In the genomic region with DNA sequence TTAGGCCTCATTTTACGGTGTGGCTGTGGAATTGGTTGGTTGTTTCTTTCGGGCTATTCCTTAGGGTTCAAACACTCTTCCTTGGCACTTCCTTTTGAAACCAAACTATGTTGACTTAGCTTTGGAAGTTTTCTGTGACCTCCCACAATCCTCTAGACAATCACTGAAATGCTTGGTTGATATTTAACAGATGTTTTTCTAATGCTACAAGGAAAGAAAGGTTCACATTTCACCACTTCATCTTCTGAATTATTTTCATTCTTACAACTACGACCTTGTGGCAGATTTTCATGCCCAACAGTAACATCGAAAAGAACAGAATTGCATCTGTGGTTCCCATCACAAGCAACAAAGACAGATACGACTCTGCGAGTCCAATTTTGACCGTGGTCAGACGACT, we compare ENCODE assay signal across 16 cellular contexts. TPM values are rescaled to one million over a fixed set of nuclear protein-coding genes. Genes with fewer than 3 reads are reported as not detected.
A peak's percentile ranks its signal among the peaks of the same experiment; 100 is the strongest.
DNase-seq lines count a peak whose midpoint lies in the region; ATAC-seq, FAIRE-seq and TF ChIP-seq lines count a peak whose summit lies in the region.
"Had no signal": no experiment of that assay in that cellular context is flagged by ENCODE, and none has a peak within 500 bp of the region (broad histone marks: within the 10 kb centered on the region; RNA-seq: fewer than 3 reads in every experiment).

No MANE protein-coding gene starts in this region.

- H3K27me3 ChIP-seq in colonic mucosa: no peaks in the 10 kb centered on the region
- H3K27me3 ChIP-seq in HepG2 (ENCODE audit: control insufficient read depth in 1 of 2, insufficient read depth in 2 of 2, low read length in 2 of 2): no peaks in the 10 kb centered on the region
- H3K27me3 ChIP-seq in MM.1S (replicated peaks; ENCODE audit: insufficient read depth, low read length): no peaks in the 10 kb centered on the region

- no peaks in the 10 kb centered on the region for H3K27me3 Mint-ChIP-seq in progenitor cell of endocrine pancreas
- H3K27me3 Mint-ChIP-seq: CD4-positive, CD25-positive, alpha-beta regulatory T cell; effector memory CD8-positive, alpha-beta T cell had no signal

- H3K4me3 ChIP-seq in colonic mucosa: no peak overlapping the region
- no peak overlapping the region; a peak in 1 of 6 replicates for H3K4me3 ChIP-seq in HepG2 (replicated peaks in 1 of 3; ENCODE audit: insufficient read depth in 1 of 3, low read depth in 2 of 3, low read length in 3 of 3)
- no peak overlapping the region for H3K4me3 ChIP-seq in MM.1S (ENCODE audit: low read length)

- no peak for TF ChIP-seq CTCF in colonic mucosa (IDR thresholded peaks at IDR 0.05)
- no peak for TF ChIP-seq CTCF in HepG2 (CRISPR knock-in tag; IDR thresholded peaks at IDR 0.05)
- no peak for TF ChIP-seq CTCF in progenitor cell of endocrine pancreas (IDR thresholded peaks at IDR 0.05; ENCODE audit: unreplicated experiment)
- no peak for TF ChIP-seq CTCF in MM.1S (IDR thresholded peaks at IDR 0.05; ENCODE audit: low read length)

- in situ Hi-C loops in Caki2 (cut with HindIII; ENCODE audit: low pct_unique_long_range_greater_than_20kb, low sequenced_read_pairs): no loop called here
- in situ Hi-C loops in HepG2 (cut with HindIII; ENCODE audit: extremely low pct_ligation_motif_present, low pct_unique_long_range_greater_than_20kb): no loop called here

- no peaks in the 10 kb centered on the region for H3K79me2 ChIP-seq in HepG2 (ENCODE audit: insufficient read depth, low read length)
- H3K79me2 ChIP-seq in MM.1S (ENCODE audit: low read length): no peaks in the 10 kb centered on the region

- 0 out of 2 replicates have a peak, but pooled peaks cover 3% of the 10 kb centered on the region for H3F3A ChIP-seq in MM.1S (ENCODE audit: insufficient read depth, low read length)

- DNase-seq in Caki2 (ENCODE audit: low read depth) (peak; percentile 65), colonic mucosa (peak; percentile 34), HepG2 (ENCODE audit: low spot score) (no peak), progenitor cell of endocrine pancreas (ENCODE audit: low spot score, unreplicated experiment) (no peak), MM.1S (no peak), substantia nigra (lab: John Stamatoyannopoulos, UW) (no peak), GM19238 (ENCODE audit: insufficient read length, low spot score) (no peak), SW480 (ENCODE audit: low spot score) (no peak)
- DNase-seq: amygdala; CD4-positive, CD25-positive, alpha-beta regulatory T cell; central memory CD4-positive, alpha-beta T cell; effector memory CD8-positive, alpha-beta T cell; hippocampal formation; islet precursor cell; NCI-H748 treated with DMSO at 0.1 percent for 48 hours; T-helper 9 cell had no signal

- no peak for TF ChIP-seq POLR2A in HepG2 (IDR thresholded peaks at IDR 0.05; ENCODE audit: insufficient read depth in 1 of 2, low read depth in 2 of 2, low read length in 2 of 2)

- BruUV-seq in HepG2 (replicated peaks; lab: Mats Ljungman, UMichigan): no TSS peak

- H3K27ac Mint-ChIP-seq in progenitor cell of endocrine pancreas: peak overlapping the region; percentile 71
- H3K27ac Mint-ChIP-seq: CD4-positive, CD25-positive, alpha-beta regulatory T cell; effector memory CD8-positive, alpha-beta T cell had no signal

- CTCF ChIA-PET in HepG2 (lab: Yijun Ruan, JAX; ENCODE audit: low intra/inter-chr PET ratio, low total read pairs): no interaction called here

- H3K9me3 ChIP-seq in colonic mucosa (no peaks in the 10 kb centered on the region), HepG2 (ENCODE audit: low read length) (no peaks in the 10 kb centered on the region), MM.1S (replicated peaks; ENCODE audit: insufficient read depth, low read length) (no peaks in the 10 kb centered on the region)

- no peaks in the 10 kb centered on the region for H3K9me2 ChIP-seq in MM.1S (replicated peaks; ENCODE audit: insufficient read depth, low read length)

- POLR2A ChIA-PET in HepG2 (lab: Yijun Ruan, JAX): interaction anchor here (1.4 to 6.1 kb wide), 3 partner anchors 10 to 16 kb away, joined by 3 to 40 read pairs (median 6); a partner anchor contains a TSS

- TF ChIP-seq EP300 in HepG2 (IDR thresholded peaks at IDR 0.05; ENCODE audit: low read depth in 2 of 2, low read length in 2 of 2) (no peak), HepG2 (CRISPR knock-in tag; IDR thresholded peaks at IDR 0.05; ENCODE audit: borderline replicate concordance) (no peak)

- H3K9ac ChIP-seq in colonic mucosa (ENCODE audit: low read depth in 2 of 2, low read length in 2 of 2) (peak overlapping the region in 1 of 2 donors; percentile 63), HepG2 (ENCODE audit: insufficient read depth, low read depth, low read length) (no peak overlapping the region), MM.1S (ENCODE audit: low read length) (no peak overlapping the region)

- intact Hi-C loops in colonic mucosa (cut with DNase I) (no loop called here), HepG2 (cut with micrococcal nuclease; ENCODE audit: unreplicated experiment) (no loop called here)

- FAIRE-seq in HepG2 (lab: Jason Lieb, UNC): peak; percentile 36

- WGBS in HepG2 (ENCODE audit: low lambda C conversion rate): 81% methylated on average over 8 of the region's 8 CpGs

- no peak for ATAC-seq in HepG2
- ATAC-seq: effector memory CD8-positive, alpha-beta T cell had no signal

- H4K20me1 ChIP-seq in HepG2 (ENCODE audit: insufficient read depth, low read length) (no peaks in the 10 kb centered on the region), MM.1S (ENCODE audit: insufficient read depth, low read length) (no peaks in the 10 kb centered on the region)

- H3K4me1 Mint-ChIP-seq in progenitor cell of endocrine pancreas (ENCODE audit: low read depth): peaks cover 29% of the 10 kb centered on the region

- 0 out of 2 replicates have a peak overlapping the region, but pooled peaks have one; percentile 60 for H3K4me2 ChIP-seq in HepG2 (ENCODE audit: low read depth, low read length)
- no peak overlapping the region for H3K4me2 ChIP-seq in MM.1S (ENCODE audit: low read depth, low read length)

- peaks cover 17% of the 10 kb centered on the region for H3K36me3 Mint-ChIP-seq in progenitor cell of endocrine pancreas (ENCODE audit: insufficient read depth)

- no peak for TF ChIP-seq RAD21 in HepG2 (CRISPR knock-in tag; IDR thresholded peaks at IDR 0.05)

- H3K4me1 ChIP-seq in colonic mucosa: peaks cover 45% of the 10 kb centered on the region
- peaks cover 85% of the 10 kb centered on the region for H3K4me1 ChIP-seq in HepG2 (ENCODE audit: insufficient read depth, low read length)
- 0 out of 2 replicates have a peak, but pooled peaks cover 4% of the 10 kb centered on the region for H3K4me1 ChIP-seq in MM.1S (ENCODE audit: low read length)

- no peaks in the 10 kb centered on the region for H3K9me3 Mint-ChIP-seq in progenitor cell of endocrine pancreas (ENCODE audit: low read depth)
- H3K9me3 Mint-ChIP-seq: effector memory CD8-positive, alpha-beta T cell had no signal

- no peak overlapping the region for H2AFZ ChIP-seq in HepG2 (ENCODE audit: low read length)
- H2AFZ ChIP-seq in MM.1S (ENCODE audit: low read length): no peak overlapping the region

- no peak overlapping the region for H3K4me3 Mint-ChIP-seq in progenitor cell of endocrine pancreas (ENCODE audit: low read depth)
- H3K4me3 Mint-ChIP-seq: CD4-positive, CD25-positive, alpha-beta regulatory T cell; effector memory CD8-positive, alpha-beta T cell had no signal

- H3K36me3 ChIP-seq in colonic mucosa: peaks cover 12% of the 10 kb centered on the region
- H3K36me3 ChIP-seq in HepG2 (replicated peaks in 1 of 2; ENCODE audit: control insufficient read depth in 1 of 2, insufficient read depth in 2 of 2, low read length in 2 of 2): peaks cover 7 to 21% of the 10 kb centered on the region in 2 experiments; a peak in 4 of 5 replicates
- H3K36me3 ChIP-seq in MM.1S (replicated peaks; ENCODE audit: insufficient read depth, low read length): no peaks in the 10 kb centered on the region

- H3K27ac ChIP-seq in colonic mucosa: peak overlapping the region; percentile 85
- peak overlapping the region; percentile 65 for H3K27ac ChIP-seq in HepG2 (ENCODE audit: extremely low read length, insufficient read depth, low read length)
- H3K27ac ChIP-seq in MM.1S (ENCODE audit: low read length): no peak overlapping the region
- no peak overlapping the region for H3K27ac ChIP-seq in substantia nigra (ENCODE audit: low read depth, low read length, poor library complexity, severe bottlenecking)

TF ChIP-seq in HepG2, 621 proteins besides CTCF, POLR2A, EP300 and RAD21 (continues in another document):
- TF ChIP-seq REPIN1 (CRISPR knock-in tag; IDR thresholded peaks at IDR 0.05; ENCODE audit: borderline replicate concordance, low read depth): no peak
- 0 out of 2 replicates have a peak, but pooled peaks have one; percentile 43 for TF ChIP-seq ZKSCAN8 (CRISPR knock-in tag; IDR thresholded peaks at IDR 0.05; ENCODE audit: borderline replicate concordance)
- no peak for TF ChIP-seq MIXL1 (CRISPR knock-in tag; IDR thresholded peaks at IDR 0.05)

RNA-seq across cellular contexts. Expression of a gene that starts 16.8 kb away (rescaled TPM):
- total RNA-seq in Caki2 (2014; rRNA removed; shearing (Covaris generic); ENCODE audit: low replicate concordance): 59.8 and 392 TPM in 2 replicates
- total RNA-seq in colonic mucosa (10 to 100 TPM; 70.4 to 76.7 TPM), HepG2 (2016; rRNA removed; fragmentation: Illumina TruSeq; extraction: Trizol) (25.4 and 28.4 TPM in 2 replicates), progenitor cell of endocrine pancreas (41.3 and 44.7 TPM in 2 replicates)
- total RNA-seq in HepG2 (2016; cell fraction: cytosol; rRNA removed; fragmentation: Illumina TruSeq; extraction: Trizol; ENCODE audit: low read depth): 7.2 and 8.3 TPM in 2 replicates
- 24.7 and 27.3 TPM in 2 replicates for total RNA-seq in HepG2 (2016; cell fraction: insoluble cytoplasmic fraction; rRNA removed; fragmentation: Illumina TruSeq; extraction: Trizol)
- total RNA-seq in HepG2 (2016; cell fraction: membrane; rRNA removed; fragmentation: Illumina TruSeq; extraction: Trizol): 22.4 and 23.1 TPM in 2 replicates
- total RNA-seq in HepG2 (2016; cell fraction: nucleus; rRNA removed; fragmentation: Illumina TruSeq; extraction: Trizol): 28.4 and 31.7 TPM in 2 replicates
- polyA plus RNA-seq in HepG2 (2011; rRNA removed): 35.5 and 36.0 TPM in 2 replicates
- polyA plus RNA-seq in HepG2 (2011; cell fraction: cytosol; rRNA removed): 18.2 and 22.4 TPM in 2 replicates
- polyA plus RNA-seq in HepG2 (2011; cell fraction: nucleus; rRNA removed): 37.3 and 45.3 TPM in 2 replicates
- polyA plus RNA-seq in HepG2 (2012): 24.3 and 27.4 TPM in 2 replicates
- 7.7 and 7.9 TPM in 2 replicates for polyA plus RNA-seq in HepG2 (2016; cell fraction: cytosol; fragmentation: Illumina TruSeq; extraction: Trizol; ENCODE audit: low read depth)
- 29.5 and 33.6 TPM in 2 replicates for polyA plus RNA-seq in HepG2 (2016; cell fraction: insoluble cytoplasmic fraction; fragmentation: Illumina TruSeq; extraction: Trizol; ENCODE audit: low read depth)
- polyA plus RNA-seq in HepG2 (2016; cell fraction: membrane; fragmentation: Illumina TruSeq; extraction: Trizol; ENCODE audit: low read depth): 15.0 and 16.9 TPM in 2 replicates
- polyA plus RNA-seq in HepG2 (2016; cell fraction: nucleus; fragmentation: Illumina TruSeq; extraction: Trizol; ENCODE audit: insufficient read depth, low read depth): 46.1 and 56.3 TPM in 2 replicates
- polyA minus RNA-seq in HepG2 (2011; rRNA and poly(A)+ RNA removed; ENCODE audit: low replicate concordance): 29.1 and 36.9 TPM in 2 replicates
- 16.0 and 23.4 TPM in 2 replicates for polyA minus RNA-seq in HepG2 (2011; cell fraction: cytosol; rRNA and poly(A)+ RNA removed)
- polyA minus RNA-seq in HepG2 (2011; cell fraction: nucleus; rRNA and poly(A)+ RNA removed): 36.9 and 50.9 TPM in 2 replicates

Comparison
In these comparisons a context has a peak if more than half of its experiments do, and no peak if none do; other contexts are left out.
1. DNase-seq: peak in Caki2 (single experiment) and colonic mucosa (single experiment); none in HepG2 (single experiment), progenitor cell of endocrine pancreas (single experiment), MM.1S (single experiment), substantia nigra (0 of 49), GM19238 (single experiment) and SW480 (single experiment).
2. H3K27ac ChIP-seq: peak in colonic mucosa (single experiment) and HepG2 (single experiment); none in MM.1S (single experiment) and substantia nigra (single experiment).